20 cellular contexts compared by ENCODE assay signal in genomic region chrX:118360429-118361125, GRCh38. TPM values are rescaled to one million over a fixed set of nuclear protein-coding genes. Genes with fewer than 3 reads are reported as not detected.
DNase-seq lines count a peak whose midpoint lies in the region; ATAC-seq, FAIRE-seq and TF ChIP-seq lines count a peak whose summit lies in the region.
"Had no signal": no experiment of that assay in that cellular context is flagged by ENCODE, and none has a peak within 500 bp of the region (broad histone marks: within the 10 kb centered on the region; RNA-seq: fewer than 3 reads in every experiment).

No MANE protein-coding gene starts in this region.

- no peaks in the 10 kb centered on the region for H3K9me3 ChIP-seq in astrocyte (ENCODE audit: insufficient read depth, low read depth, low read length)
- no peaks in the 10 kb centered on the region for H3K9me3 ChIP-seq in mucosa of descending colon
- H3K9me3 ChIP-seq: Peyer's patch had no signal

- H3K4me1 ChIP-seq in astrocyte (ENCODE audit: insufficient read depth, low read length) (peaks cover 12% of the 10 kb centered on the region), mucosa of descending colon (ENCODE audit: low read depth) (peaks cover 2% of the 10 kb centered on the region)
- H3K4me1 ChIP-seq: Peyer's patch had no signal

- H3K27ac Mint-ChIP-seq in activated naive CD4-positive, alpha-beta T cell treated with anti-CD3 and anti-CD28 coated beads, Interleukin-2, amount 50 U/mL, for 24 hours, result peak overlapping the region; percentile 35
- no peak overlapping the region for H3K27ac Mint-ChIP-seq in activated naive CD4-positive, alpha-beta T cell treated with anti-CD3 and anti-CD28 coated beads, Interleukin-2, amount 50 U/mL, for 72 hours
- H3K27ac Mint-ChIP-seq in astrocyte (ENCODE audit: unreplicated experiment), result peak overlapping the region; percentile 69
- peak overlapping the region; percentile 15 for H3K27ac Mint-ChIP-seq in stimulated activated naive B cell treated with anti-CD40 and anti-IgM and Interleukin-4, amounts not matched to agents 10 μg/mL and 1 μg/mL and 100 μg/mL, for 72 hours
- H3K27ac Mint-ChIP-seq: activated naive CD8-positive, alpha-beta T cell treated with anti-CD3 and anti-CD28 coated beads, Interleukin-2, amount 10 ng/mL, durations not matched to agents 7 days and 5 days had no signal

- DNase-seq in activated naive CD4-positive, alpha-beta T cell treated with anti-CD3 and anti-CD28 coated beads, Interleukin-2, amount 50 U/mL, for 72 hours (ENCODE audit: low spot score in 2 of 2), result no peak
- DNase-seq in astrocyte (ENCODE audit: low read depth) (peak; percentile 58), iris pigment epithelial cell (ENCODE audit: low read depth) (peak; percentile 33), mucosa of descending colon (no peak), NCI-H2029 treated with DMSO at 0.1 percent for 48 hours (lab: John Stamatoyannopoulos, UW) (no peak), GM12892 (ENCODE audit: insufficient read length) (no peak)
- no peak for DNase-seq in stimulated activated naive B cell treated with anti-CD40 and anti-IgM and Interleukin-4, amounts not matched to agents 10 μg/mL and 1 μg/mL and 100 μg/mL, for 72 hours
- DNase-seq: activated CD4-positive, alpha-beta T cell treated with anti-CD3 and anti-CD28 coated beads for 1 hour; activated naive CD8-positive, alpha-beta T cell treated with anti-CD3 and anti-CD28 coated beads, Interleukin-2, amount 10 ng/mL, durations not matched to agents 7 days and 5 days; COR-L47; KG1; NCI-H146; NCI-H524 treated with DMSO at 0.1 percent for 48 hours; occipital lobe; Peyer's patch; stimulated activated naive CD8-positive, alpha-beta T cell treated with anti-CD3 and anti-CD28 coated beads, Interleukin-15, Interleukin-2, amounts not matched to agents 100 U/mL and 50 U/mL, for 24 hours had no signal

- H3K27me3 ChIP-seq in astrocyte (ENCODE audit: insufficient read depth, low read length), result no peaks in the 10 kb centered on the region
- H3K27me3 ChIP-seq: Peyer's patch had no signal

- no peak for ATAC-seq in activated naive CD4-positive, alpha-beta T cell treated with anti-CD3 and anti-CD28 coated beads, Interleukin-2, amount 50 U/mL, for 72 hours
- no peak for ATAC-seq in stimulated activated naive B cell treated with anti-CD40 and anti-IgM and Interleukin-4, amounts not matched to agents 10 μg/mL and 1 μg/mL and 100 μg/mL, for 72 hours (replicated peaks)
- no peak for ATAC-seq in mucosa of descending colon
- ATAC-seq: stimulated activated naive CD8-positive, alpha-beta T cell treated with anti-CD3 and anti-CD28 coated beads, Interleukin-15, Interleukin-2, amounts not matched to agents 100 U/mL and 50 U/mL, for 24 hours had no signal

- H3K4me3 ChIP-seq in astrocyte (ENCODE audit: insufficient read depth, low read depth, low read length) (no peak overlapping the region), mucosa of descending colon (no peak overlapping the region)
- H3K4me3 ChIP-seq: lung, Peyer's patch had no signal

- peaks cover 61% of the 10 kb centered on the region for H4K20me1 ChIP-seq in astrocyte (ENCODE audit: insufficient read depth, low read length)

- no peak overlapping the region for H3K4me3 Mint-ChIP-seq in activated naive CD4-positive, alpha-beta T cell treated with anti-CD3 and anti-CD28 coated beads, Interleukin-2, amount 50 U/mL, for 24 hours
- no peak overlapping the region for H3K4me3 Mint-ChIP-seq in astrocyte (ENCODE audit: unreplicated experiment)
- no peak overlapping the region for H3K4me3 Mint-ChIP-seq in stimulated activated naive B cell treated with anti-CD40 and anti-IgM and Interleukin-4, amounts not matched to agents 10 μg/mL and 1 μg/mL and 100 μg/mL, for 72 hours
- H3K4me3 Mint-ChIP-seq: activated naive CD8-positive, alpha-beta T cell treated with anti-CD3 and anti-CD28 coated beads, Interleukin-2, amount 10 ng/mL, durations not matched to agents 7 days and 5 days had no signal

- peak overlapping the region; percentile 31 for H3K9ac ChIP-seq in astrocyte (ENCODE audit: low read length)

- intact Hi-C loops in mucosa of descending colon (cut with DNase I, micrococcal nuclease), result no loop called here

- H3K27ac ChIP-seq in astrocyte (ENCODE audit: low read depth, low read length), result peak overlapping the region; percentile 50
- H3K27ac ChIP-seq: Peyer's patch had no signal

- H3K36me3 ChIP-seq in astrocyte (ENCODE audit: insufficient read depth, low read length), result no peaks in the 10 kb centered on the region
- no peaks in the 10 kb centered on the region for H3K36me3 ChIP-seq in mucosa of descending colon (ENCODE audit: low read depth)
- H3K36me3 ChIP-seq: Peyer's patch had no signal

- peak; percentile 94 for FAIRE-seq in astrocyte (lab: Jason Lieb, UNC)
- FAIRE-seq in GM12892 (lab: Jason Lieb, UNC), result no peak
- FAIRE-seq: H1, urothelium cell line had no signal

- H3K36me3 Mint-ChIP-seq in activated naive CD4-positive, alpha-beta T cell treated with anti-CD3 and anti-CD28 coated beads, Interleukin-2, amount 50 U/mL, for 24 hours, result no peaks in the 10 kb centered on the region
- H3K36me3 Mint-ChIP-seq in activated naive CD4-positive, alpha-beta T cell treated with anti-CD3 and anti-CD28 coated beads, Interleukin-2, amount 50 U/mL, for 72 hours, result no peaks in the 10 kb centered on the region
- H3K36me3 Mint-ChIP-seq in astrocyte (ENCODE audit: low read depth, unreplicated experiment), result no peaks in the 10 kb centered on the region
- H3K36me3 Mint-ChIP-seq in stimulated activated naive B cell treated with anti-CD40 and anti-IgM and Interleukin-4, amounts not matched to agents 10 μg/mL and 1 μg/mL and 100 μg/mL, for 72 hours, result no peaks in the 10 kb centered on the region
- H3K36me3 Mint-ChIP-seq: activated naive CD8-positive, alpha-beta T cell treated with anti-CD3 and anti-CD28 coated beads, Interleukin-2, amount 10 ng/mL, durations not matched to agents 7 days and 5 days had no signal

- H3K4me1 Mint-ChIP-seq in activated naive CD4-positive, alpha-beta T cell treated with anti-CD3 and anti-CD28 coated beads, Interleukin-2, amount 50 U/mL, for 24 hours, result peaks cover 34% of the 10 kb centered on the region
- H3K4me1 Mint-ChIP-seq in astrocyte (ENCODE audit: low read depth, unreplicated experiment), result peaks cover 5% of the 10 kb centered on the region
- peaks cover 5 to 10% of the 10 kb centered on the region in 2 donors for H3K4me1 Mint-ChIP-seq in stimulated activated naive B cell treated with anti-CD40 and anti-IgM and Interleukin-4, amounts not matched to agents 10 μg/mL and 1 μg/mL and 100 μg/mL, for 72 hours

- peaks cover 94% of the 10 kb centered on the region for H3K79me2 ChIP-seq in astrocyte (ENCODE audit: insufficient read depth, low read length)

- no peaks in the 10 kb centered on the region for H3K27me3 Mint-ChIP-seq in activated naive CD4-positive, alpha-beta T cell treated with anti-CD3 and anti-CD28 coated beads, Interleukin-2, amount 50 U/mL, for 24 hours
- H3K27me3 Mint-ChIP-seq in astrocyte (ENCODE audit: low read depth, unreplicated experiment), result no peaks in the 10 kb centered on the region
- no peaks in the 10 kb centered on the region for H3K27me3 Mint-ChIP-seq in stimulated activated naive B cell treated with anti-CD40 and anti-IgM and Interleukin-4, amounts not matched to agents 10 μg/mL and 1 μg/mL and 100 μg/mL, for 72 hours
- H3K27me3 Mint-ChIP-seq: activated naive CD8-positive, alpha-beta T cell treated with anti-CD3 and anti-CD28 coated beads, Interleukin-2, amount 10 ng/mL, durations not matched to agents 7 days and 5 days had no signal

- TF ChIP-seq CTCF in astrocyte (IDR thresholded peaks at IDR 0.05; ENCODE audit: insufficient read depth, low read depth, low read length) (no peak), mucosa of descending colon (IDR thresholded peaks at IDR 0.05) (no peak)

- H3K9me3 Mint-ChIP-seq in activated naive CD4-positive, alpha-beta T cell treated with anti-CD3 and anti-CD28 coated beads, Interleukin-2, amount 50 U/mL, for 24 hours, result no peaks in the 10 kb centered on the region
- no peaks in the 10 kb centered on the region for H3K9me3 Mint-ChIP-seq in activated naive CD4-positive, alpha-beta T cell treated with anti-CD3 and anti-CD28 coated beads, Interleukin-2, amount 50 U/mL, for 72 hours
- no peaks in the 10 kb centered on the region for H3K9me3 Mint-ChIP-seq in astrocyte (ENCODE audit: unreplicated experiment)
- no peaks in the 10 kb centered on the region for H3K9me3 Mint-ChIP-seq in stimulated activated naive B cell treated with anti-CD40 and anti-IgM and Interleukin-4, amounts not matched to agents 10 μg/mL and 1 μg/mL and 100 μg/mL, for 72 hours
- H3K9me3 Mint-ChIP-seq: activated naive CD8-positive, alpha-beta T cell treated with anti-CD3 and anti-CD28 coated beads, Interleukin-2, amount 10 ng/mL, durations not matched to agents 7 days and 5 days had no signal

- no peak overlapping the region for H2AFZ ChIP-seq in astrocyte (ENCODE audit: low read depth, low read length)

- H3K4me2 ChIP-seq in astrocyte (ENCODE audit: low read length), result peak overlapping the region; percentile 50

- TF ChIP-seq POLR2A in GM12892 (IDR thresholded peaks at IDR 0.05; ENCODE audit: low read depth, low read length), result no peak

RNA-seq across cellular contexts. Expression of gene WDR44, which starts 14.7 kb away (rescaled TPM):
- total RNA-seq in activated naive CD4-positive, alpha-beta T cell treated with anti-CD3 and anti-CD28 coated beads, Interleukin-2, amount 50 U/mL, for 72 hours, result 1 to 10 TPM; 8.0 TPM
- 19.0 and 20.1 TPM in 2 replicates for total RNA-seq in astrocyte
- total RNA-seq in mucosa of descending colon, result 10 to 100 TPM in 2 of 3 donors, 1 to 10 TPM in 1; 9.6 to 15.0 (median 10.7) TPM
- polyA plus RNA-seq in GM12892 (2012; ENCODE audit: missing spikeins), result 9.1 TPM

Comparison
In these comparisons a context has a peak if more than half of its experiments do, and no peak if none do; other contexts are left out.
1. H3K27ac Mint-ChIP-seq: peak in activated naive CD4-positive, alpha-beta T cell treated with anti-CD3 and anti-CD28 coated beads, Interleukin-2, amount 50 U/mL, for 24 hours (single experiment), astrocyte (single experiment) and stimulated activated naive B cell treated with anti-CD40 and anti-IgM and Interleukin-4, amounts not matched to agents 10 μg/mL and 1 μg/mL and 100 μg/mL, for 72 hours (single experiment); none in activated naive CD4-positive, alpha-beta T cell treated with anti-CD3 and anti-CD28 coated beads, Interleukin-2, amount 50 U/mL, for 72 hours (0 of 2).
2. DNase-seq: peak in astrocyte (single experiment) and iris pigment epithelial cell (single experiment); none in activated naive CD4-positive, alpha-beta T cell treated with anti-CD3 and anti-CD28 coated beads, Interleukin-2, amount 50 U/mL, for 72 hours (0 of 2), stimulated activated naive B cell treated with anti-CD40 and anti-IgM and Interleukin-4, amounts not matched to agents 10 μg/mL and 1 μg/mL and 100 μg/mL, for 72 hours (single experiment), mucosa of descending colon (0 of 3), NCI-H2029 treated with DMSO at 0.1 percent for 48 hours (single experiment) and GM12892 (single experiment).